9 cellular contexts compared by ENCODE assay signal in the genomic region with DNA sequence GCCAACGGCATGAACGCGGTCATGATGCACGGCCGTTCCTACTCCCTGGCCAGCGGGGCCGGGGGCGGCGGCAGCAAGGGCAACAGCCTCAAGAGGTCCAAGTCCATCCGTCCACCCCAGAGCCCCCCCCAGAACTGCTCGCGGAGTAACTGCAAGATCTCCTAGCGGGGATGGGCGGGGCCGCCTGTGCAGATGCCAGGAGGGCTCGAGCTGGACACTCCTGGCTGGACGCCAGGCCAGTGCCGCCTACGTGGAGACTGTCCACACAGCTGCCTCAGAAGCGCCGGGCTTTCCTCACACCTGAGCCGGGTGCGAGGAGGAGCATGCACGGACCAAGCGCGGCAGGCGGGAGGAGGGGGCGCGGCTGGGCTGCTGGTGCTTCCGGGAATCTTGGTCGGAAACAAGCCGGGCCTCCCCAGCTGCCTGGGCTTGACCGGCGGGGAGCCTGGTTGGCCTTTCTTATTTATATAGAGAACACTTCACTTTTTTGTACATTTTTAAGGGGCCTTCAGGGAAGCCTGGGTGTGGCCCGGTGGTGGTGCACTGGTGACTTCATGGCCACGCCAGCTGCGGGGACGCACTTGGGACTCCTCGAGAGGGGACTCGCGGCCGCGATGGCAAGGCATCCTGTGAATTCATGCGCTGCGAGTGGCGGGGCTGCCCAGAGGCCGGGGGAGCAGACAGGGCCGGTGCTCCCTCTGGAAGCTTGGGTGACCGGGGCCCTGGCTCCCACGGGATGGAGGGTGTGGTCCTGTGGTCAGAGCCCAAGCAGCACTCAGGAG. TPM values are rescaled to one million over a fixed set of nuclear protein-coding genes. Genes with fewer than 3 reads are reported as not detected.
A peak's percentile ranks its signal among the peaks of the same experiment; 100 is the strongest.
DNase-seq lines count a peak whose midpoint lies in the region; ATAC-seq and TF ChIP-seq lines count a peak whose summit lies in the region.
"Had no signal": no experiment of that assay in that cellular context is flagged by ENCODE, and none has a peak within 500 bp of the region (broad histone marks: within the 10 kb centered on the region; RNA-seq: fewer than 3 reads in every experiment).

No MANE protein-coding gene starts in this region.

- H3K9me3 ChIP-seq in HEK293 (ENCODE audit: control insufficient read depth, insufficient read depth, low read depth, low read length), result no peaks in the 10 kb centered on the region
- no peaks in the 10 kb centered on the region for H3K9me3 ChIP-seq in liver (ENCODE audit: control insufficient read depth in 4 of 4, low read length in 3 of 4)

- ATAC-seq in HG02852 (IDR thresholded peaks at IDR 0.05; ENCODE audit: unreplicated experiment), result no peak

- TF ChIP-seq CTCF in HEK293 (tag by site-specific recombination; IDR thresholded peaks at IDR 0.05) (no peak), RWPE1 (conservative IDR thresholded peaks at IDR 0.05; ENCODE audit: low read depth) (no peak), liver (IDR thresholded peaks at IDR 0.05; ENCODE audit: low read depth, low read length, missing input control) (no peak)

- CTCF ChIA-PET in HEK293 (lab: Yijun Ruan, JAX) (no interaction called here), RWPE1 (lab: Yijun Ruan, JAX) (interaction anchor here (1.4 to 1.7 kb wide), 2 partner anchors 20 to 36 kb away, joined by 5 to 6 read pairs; no protein-coding TSS in a partner anchor)

- H3K4me3 ChIP-seq in HEK293 (ENCODE audit: low read depth, low read length), result no peak overlapping the region
- no peak overlapping the region for H3K4me3 ChIP-seq in liver (ENCODE audit: low read depth in 1 of 3, low read length in 3 of 3)

- no peak for TF ChIP-seq RAD21 in liver (IDR thresholded peaks at IDR 0.05)

- H3K4me1 ChIP-seq in HEK293 (ENCODE audit: control insufficient read depth, insufficient read depth, low read length) (peaks cover 2% of the 10 kb centered on the region; the same call in 1 of the 2 replicates), liver (ENCODE audit: control insufficient read depth in 4 of 4, insufficient read depth in 4 of 4, low read length in 3 of 4) (peaks cover 29 to 47% (median 42%) of the 10 kb centered on the region in 4 donors)

- no peaks in the 10 kb centered on the region for H3K27me3 ChIP-seq in liver (ENCODE audit: control insufficient read depth in 4 of 4, insufficient read depth in 4 of 4, low read length in 3 of 4)

- POLR2A ChIA-PET in HEK293 (lab: Yijun Ruan, JAX), result no interaction called here
- POLR2A ChIA-PET in RWPE1 (lab: Yijun Ruan, JAX; ENCODE audit: low non-redundant PET), result interaction anchor here (1.0 kb wide), 1 partner anchor 9 kb away, joined by 3 read pairs; the partner anchor contains the start of gene METTL26

- WGBS in liver, result 75% methylated on average over 50 of the region's 50 CpGs

- no peaks in the 10 kb centered on the region for H3K36me3 ChIP-seq in HEK293 (ENCODE audit: control insufficient read depth in 2 of 2, insufficient read depth in 1 of 2, low read length in 2 of 2)
- peaks cover 0 to 12% (median 4%) of the 10 kb centered on the region in 4 donors for H3K36me3 ChIP-seq in liver (ENCODE audit: control insufficient read depth in 4 of 4, insufficient read depth in 3 of 4, low read depth in 1 of 4, low read length in 3 of 4)

- DNase-seq in RWPE1 (ENCODE audit: low spot score) (no peak), NCI-H146 treated with DMSO at 0.1 percent for 48 hours (lab: John Stamatoyannopoulos, UW; ENCODE audit: unreplicated experiment) (no peak)
- DNase-seq in activated naive CD4-positive, alpha-beta T cell treated with anti-CD3 and anti-CD28 coated beads, Interleukin-2, amount 50 U/mL, for 16 hours, result no peak
- DNase-seq: activated T-cell treated with anti-CD3 and anti-CD28 coated beads, Interleukin-2, amount 50 U/mL, for 24 hours; NCI-H2171 had no signal

- no peak overlapping the region for H3K27ac ChIP-seq in HEK293 (ENCODE audit: extremely low read depth, low read depth, low read length)
- H3K27ac ChIP-seq in RWPE1, result peak overlapping the region; percentile 97
- no peak overlapping the region for H3K27ac ChIP-seq in liver (ENCODE audit: low read depth in 1 of 2, low read length in 2 of 2)
- peak overlapping the region; percentile 44 for H3K27ac ChIP-seq in temporal lobe (ENCODE audit: low read depth, low read length)

- H3K9ac ChIP-seq in liver (ENCODE audit: low read depth in 1 of 2, low read length in 2 of 2), result no peak overlapping the region

TF ChIP-seq in HEK293, 187 proteins besides CTCF, POLR2A, EP300 and RAD21:
- TF ChIP-seq ZNF449 (tag by site-specific recombination; IDR thresholded peaks at IDR 0.05) (peak; percentile 81), ZFHX2 (tag by site-specific recombination; conservative IDR thresholded peaks at IDR 0.05) (peak; percentile 20; the same call in 1 of the 2 replicates), KLF1 (tag by site-specific recombination; IDR thresholded peaks at IDR 0.05) (peak; percentile 11; the same call in 1 of the 2 replicates), ZNF19 (tag by site-specific recombination; IDR thresholded peaks at IDR 0.05; ENCODE audit: low read depth) (no peak), ZNF341 (tag by site-specific recombination; IDR thresholded peaks at IDR 0.05; ENCODE audit: low read depth) (peak; percentile 60), BCL11A (tag by site-specific recombination; IDR thresholded peaks at IDR 0.05; ENCODE audit: low read depth) (no peak)

TF ChIP-seq in liver, 16 proteins besides CTCF, POLR2A, EP300 and RAD21:
- TF ChIP-seq EGR1 (IDR thresholded peaks at IDR 0.05; ENCODE audit: low read depth in 2 of 2) (no peak), HNF4A (conservative IDR thresholded peaks at IDR 0.05) (peak; percentile 34 to 36), YY1 (IDR thresholded peaks at IDR 0.05) (no peak), RXRA (IDR thresholded peaks at IDR 0.05) (peak; percentile 6 to 21), JUND (IDR thresholded peaks at IDR 0.05) (no peak)

RNA-seq across cellular contexts. Expression of gene WFIKKN1, which starts 3.1 kb away (rescaled TPM):
- total RNA-seq in liver (1 to 10 TPM in 1 of 2 donors, under 1 TPM in 1; 0.67 to 1.2 TPM), temporal lobe (0.74 TPM)
- polyA plus RNA-seq in liver, result under 1 TPM; 0.19 to 0.24 TPM

RNA-seq across cellular contexts. Expression of gene METTL26, which starts 8.5 kb away (rescaled TPM):
- total RNA-seq in liver (10 to 100 TPM; 26.3 to 28.1 TPM), temporal lobe (23.1 TPM)
- polyA plus RNA-seq in liver, result 10 to 100 TPM; 54.6 to 69.1 TPM

RNA-seq across cellular contexts. Expression of gene MCRIP2, which starts 14.0 kb away (rescaled TPM):
- total RNA-seq in liver (10 to 100 TPM; 16.3 to 45.5 TPM), temporal lobe (9.3 TPM)
- 10 to 100 TPM; 77.4 to 97.3 TPM for polyA plus RNA-seq in liver

RNA-seq across cellular contexts. Expression of gene WDR90, which starts 21.5 kb away (rescaled TPM):
- total RNA-seq in liver (10 to 100 TPM in 1 of 2 donors, 1 to 10 TPM in 1; 10.0 to 13.4 TPM), temporal lobe (10.8 TPM)
- 1 to 10 TPM; 4.7 to 5.9 TPM for polyA plus RNA-seq in liver

RNA-seq across cellular contexts. Expression of gene RAB40C, which starts 37.8 kb away (rescaled TPM):
- 10 to 100 TPM in 1 of 2 donors, 1 to 10 TPM in 1; 7.7 to 11.0 TPM for total RNA-seq in liver
- polyA plus RNA-seq in liver, result 10 to 100 TPM in 1 of 2 donors, 1 to 10 TPM in 1; 6.1 to 10.7 TPM
- total RNA-seq in temporal lobe, result 20.9 TPM

Comparison
In these comparisons a context has a peak if more than half of its experiments do, and no peak if none do; other contexts are left out.
1. H3K27ac ChIP-seq: peak in RWPE1 (single experiment) and temporal lobe (single experiment); none in HEK293 (single experiment) and liver (0 of 2).